In genomic region chr2:96788393-96789244, GRCh38 we compare ENCODE assay signal across 1 cellular context.
TF ChIP-seq lines count a peak whose summit lies in the region.

No MANE protein-coding gene starts in this region.

TF ChIP-seq in SK-N-SH treated with all-trans-retinoic acid at 6 μM for 48 hours, 23 proteins besides CTCF, POLR2A, EP300 and RAD21 (continued from another document):
- no peak for TF ChIP-seq CREB5 (CRISPR knock-in tag; IDR thresholded peaks at IDR 0.05; ENCODE audit: low read depth)
TF ChIP-seq in SK-N-SH treated with all-trans-retinoic acid at 6 μM for 48 hours: peak in this region for 0.
